ENCODE assay signal across 35 cellular contexts in genomic region chr13:88675997-88676396, GRCh38.
DNase-seq lines count a peak whose midpoint lies in the region; ATAC-seq, FAIRE-seq and TF ChIP-seq lines count a peak whose summit lies in the region.
"Had no signal": no experiment of that assay in that cellular context is flagged by ENCODE, and none has a peak within 500 bp of the region (broad histone marks: within the 10 kb centered on the region; RNA-seq: fewer than 3 reads in every experiment).

No MANE protein-coding gene starts in this region.

- H3K9me3 Mint-ChIP-seq in naive thymus-derived CD4-positive, alpha-beta T cell: peaks cover 0 to 9% (median 0%) of the 10 kb centered on the region in 11 donors

- no peak overlapping the region for H3K27ac ChIP-seq in PC-3 (ENCODE audit: low read length)
- peak overlapping the region; percentile 47 for H3K27ac ChIP-seq in epithelial cell of prostate
- no peak overlapping the region for H3K27ac ChIP-seq in naive thymus-derived CD4-positive, alpha-beta T cell (ENCODE audit: low read depth, low read length)
- no peak overlapping the region for H3K27ac ChIP-seq in mesenchymal stem cell (ENCODE audit: low read length, poor library complexity, severe bottlenecking)
- H3K27ac ChIP-seq: 22Rv1; A549; BLaER1; BLaER1 treated with 17β-estradiol and CSF1 and Interleukin-3, amounts not matched to agents 10 nM and 100 nM; C4-2B had no signal

- H3K9me3 ChIP-seq in PC-3 (ENCODE audit: low read length): no peaks in the 10 kb centered on the region
- no peaks in the 10 kb centered on the region for H3K9me3 ChIP-seq in naive thymus-derived CD4-positive, alpha-beta T cell (ENCODE audit: control insufficient read depth in 2 of 3, low read length in 3 of 3)
- H3K9me3 ChIP-seq in mesenchymal stem cell (ENCODE audit: control insufficient read depth, low read length): peaks cover under 1% of the 10 kb centered on the region
- H3K9me3 ChIP-seq: A549; BE2C; BLaER1; BLaER1 treated with 17β-estradiol and CSF1 and Interleukin-3, amounts not matched to agents 10 nM and 100 nM; Caco-2 had no signal

- POLR2A ChIA-PET in PC-3 (lab: Charles Lee; ENCODE audit: unreplicated experiment): no interaction called here
- POLR2A ChIA-PET in naive thymus-derived CD4-positive, alpha-beta T cell (lab: Charles Lee): no interaction called here

- no peak overlapping the region for H2BK15ac ChIP-seq in mesenchymal stem cell (ENCODE audit: low read depth, poor library complexity, severe bottlenecking)

- no peak overlapping the region for H3K27ac Mint-ChIP-seq in naive thymus-derived CD4-positive, alpha-beta T cell
- H3K27ac Mint-ChIP-seq: B cell; CD14-positive monocyte; CD4-positive, alpha-beta memory T cell; CD4-positive, alpha-beta T cell; CD4-positive, CD25-positive, alpha-beta regulatory T cell; CD8-positive, alpha-beta memory T cell; CD8-positive, alpha-beta T cell had no signal

- no peak overlapping the region for H3K23ac ChIP-seq in mesenchymal stem cell (ENCODE audit: low read length in 2 of 2)

- H3K4ac ChIP-seq in mesenchymal stem cell (ENCODE audit: low read depth in 1 of 2, low read length in 2 of 2): no peak overlapping the region

- H3K9me2 ChIP-seq in PC-3 (replicated peaks; ENCODE audit: low read length): no peaks in the 10 kb centered on the region

- no peaks in the 10 kb centered on the region for H3K27me3 Mint-ChIP-seq in naive thymus-derived CD4-positive, alpha-beta T cell
- H3K27me3 Mint-ChIP-seq: B cell; CD4-positive, alpha-beta memory T cell; CD4-positive, alpha-beta T cell; CD4-positive, CD25-positive, alpha-beta regulatory T cell; CD8-positive, alpha-beta memory T cell had no signal

- H3K4me3 ChIP-seq in PC-3 (ENCODE audit: low read length) (no peak overlapping the region), bronchial epithelial cell (ENCODE audit: low read depth, low read length) (no peak overlapping the region), mesenchymal stem cell (ENCODE audit: insufficient read depth in 1 of 2, low read depth in 1 of 2, low read length in 2 of 2) (no peak overlapping the region)
- H3K4me3 ChIP-seq in naive thymus-derived CD4-positive, alpha-beta T cell (ENCODE audit: low read length): no peak overlapping the region
- H3K4me3 ChIP-seq: A549; BLaER1; BLaER1 treated with 17β-estradiol and CSF1 and Interleukin-3, amounts not matched to agents 10 nM and 100 nM had no signal

- H3K36me3 ChIP-seq in PC-3 (ENCODE audit: low read depth, low read length) (no peaks in the 10 kb centered on the region), bronchial epithelial cell (ENCODE audit: control insufficient read depth, insufficient read depth, low read length) (no peaks in the 10 kb centered on the region), mesenchymal stem cell (ENCODE audit: control insufficient read depth in 1 of 2, insufficient read depth in 2 of 2, low read depth in 1 of 2, low read length in 2 of 2) (no peaks in the 10 kb centered on the region)
- no peaks in the 10 kb centered on the region for H3K36me3 ChIP-seq in naive thymus-derived CD4-positive, alpha-beta T cell (ENCODE audit: control insufficient read depth in 2 of 3, insufficient read depth in 3 of 3, low read length in 3 of 3)
- H3K36me3 ChIP-seq: BE2C; BLaER1; BLaER1 treated with 17β-estradiol and CSF1 and Interleukin-3, amounts not matched to agents 10 nM and 100 nM had no signal

- no peaks in the 10 kb centered on the region for H3K79me2 ChIP-seq in PC-3 (ENCODE audit: low read length)

- no peaks in the 10 kb centered on the region for H3K79me1 ChIP-seq in mesenchymal stem cell (replicated peaks; ENCODE audit: low read length, poor library complexity, severe bottlenecking)

- H2AFZ ChIP-seq in PC-3 (ENCODE audit: low read length) (no peak overlapping the region), mesenchymal stem cell (ENCODE audit: low read depth, low read length) (no peak overlapping the region)

- H4K20me1 ChIP-seq in PC-3 (ENCODE audit: low read length): no peaks in the 10 kb centered on the region
- H4K20me1 ChIP-seq: BLaER1; BLaER1 treated with 17β-estradiol and CSF1 and Interleukin-3, amounts not matched to agents 10 nM and 100 nM had no signal

- ATAC-seq in PC-3: peak; percentile 98
- ATAC-seq in naive thymus-derived CD4-positive, alpha-beta T cell: no peak
- ATAC-seq: A549; CD8-positive, alpha-beta T cell had no signal

- H4K8ac ChIP-seq in mesenchymal stem cell (ENCODE audit: low read length): no peak overlapping the region

- no peak overlapping the region for H4K91ac ChIP-seq in mesenchymal stem cell (ENCODE audit: low read length)

- H2BK12ac ChIP-seq in mesenchymal stem cell (ENCODE audit: low read length in 2 of 2): no peak overlapping the region

- no peak overlapping the region for H3K4me3 Mint-ChIP-seq in naive thymus-derived CD4-positive, alpha-beta T cell
- H3K4me3 Mint-ChIP-seq: B cell; CD14-positive monocyte; CD4-positive, alpha-beta memory T cell; CD4-positive, alpha-beta T cell; CD4-positive, CD25-positive, alpha-beta regulatory T cell; CD8-positive, alpha-beta memory T cell; CD8-positive, alpha-beta T cell had no signal

- H2AK5ac ChIP-seq in mesenchymal stem cell (ENCODE audit: low read length, severe bottlenecking): no peak overlapping the region

- no peaks in the 10 kb centered on the region for H3K36me3 Mint-ChIP-seq in naive thymus-derived CD4-positive, alpha-beta T cell
- H3K36me3 Mint-ChIP-seq: CD14-positive monocyte; CD4-positive, alpha-beta memory T cell; CD4-positive, CD25-positive, alpha-beta regulatory T cell; CD8-positive, alpha-beta memory T cell; CD8-positive, alpha-beta T cell had no signal

- H2BK5ac ChIP-seq in mesenchymal stem cell (ENCODE audit: low read depth, low read length, poor library complexity, severe bottlenecking): no peak overlapping the region

- CTCF ChIA-PET in PC-3 (lab: Charles Lee): no interaction called here
- CTCF ChIA-PET in naive thymus-derived CD4-positive, alpha-beta T cell (lab: Charles Lee): no interaction called here

- BruUV-seq in PC-3 (replicated peaks; lab: Mats Ljungman, UMichigan): no TSS peak

- H3K14ac ChIP-seq in mesenchymal stem cell (ENCODE audit: low read length in 2 of 2): no peak overlapping the region

- H3K4me2 ChIP-seq in PC-3 (ENCODE audit: low read length): peak overlapping the region; percentile 37; the same call in 1 of the 2 replicates
- no peak overlapping the region for H3K4me2 ChIP-seq in mesenchymal stem cell (ENCODE audit: low read length, poor library complexity, severe bottlenecking)
- H3K4me2 ChIP-seq: A549; BLaER1; BLaER1 treated with 17β-estradiol and CSF1 and Interleukin-3, amounts not matched to agents 10 nM and 100 nM had no signal

- H2BK120ac ChIP-seq in mesenchymal stem cell (ENCODE audit: low read depth, low read length): no peak overlapping the region

- no peak overlapping the region for H3K18ac ChIP-seq in mesenchymal stem cell (ENCODE audit: low read depth in 1 of 2, low read length in 2 of 2)

- FAIRE-seq in bronchial epithelial cell (lab: Jason Lieb, UNC): no peak
- FAIRE-seq: A204.1, A549, D721Med had no signal

- DNase-seq in PC-3: peak; percentile 61
- DNase-seq in bronchial epithelial cell (ENCODE audit: low read depth): peak; percentile 4
- no peak for DNase-seq in epithelial cell of prostate (ENCODE audit: low read depth, low spot score)
- DNase-seq in NCI-H2196 (lab: John Stamatoyannopoulos, UW; ENCODE audit: unreplicated experiment): no peak
- DNase-seq in naive thymus-derived CD4-positive, alpha-beta T cell: no peak
- DNase-seq in mesenchymal stem cell: no peak
- DNase-seq: 8988T; ACHN; AML-193; BE2C; C1 segment of cervical spinal cord; Caco-2; Calu3; CD4-positive, alpha-beta memory T cell; CD4-positive, alpha-beta T cell; CD4-positive, CD25-positive, alpha-beta regulatory T cell; CD8-positive, alpha-beta memory T cell; CD8-positive, alpha-beta T cell; COR-L47; DMS 273 treated with DMSO at 0.1 percent for 48 hours; DMS153; DMS53; DMS79; DMS79 treated with DMSO at 0.1 percent for 48 hours; DND-41; EL had no signal

- H3K4me1 Mint-ChIP-seq in naive thymus-derived CD4-positive, alpha-beta T cell: peaks cover 0 to 15% (median 0%) of the 10 kb centered on the region in 7 donors
- H3K4me1 Mint-ChIP-seq: B cell; CD14-positive monocyte; CD4-positive, alpha-beta memory T cell; CD4-positive, CD25-positive, alpha-beta regulatory T cell; CD8-positive, alpha-beta memory T cell had no signal

- no peaks in the 10 kb centered on the region for H3F3A ChIP-seq in PC-3 (ENCODE audit: low read length, unreplicated experiment)

- no peaks in the 10 kb centered on the region for H3K27me3 ChIP-seq in PC-3 (ENCODE audit: low read length)
- no peaks in the 10 kb centered on the region for H3K27me3 ChIP-seq in bronchial epithelial cell (ENCODE audit: control insufficient read depth, insufficient read depth, low read length)
- H3K27me3 ChIP-seq in naive thymus-derived CD4-positive, alpha-beta T cell (ENCODE audit: control insufficient read depth in 2 of 2, insufficient read depth in 2 of 2, low read length in 2 of 2): no peaks in the 10 kb centered on the region
- H3K27me3 ChIP-seq in mesenchymal stem cell (ENCODE audit: control insufficient read depth in 1 of 2, insufficient read depth in 1 of 2, low read length in 2 of 2): no peaks in the 10 kb centered on the region
- H3K27me3 ChIP-seq: BE2C; BLaER1; BLaER1 treated with 17β-estradiol and CSF1 and Interleukin-3, amounts not matched to agents 10 nM and 100 nM had no signal

- H3K4me1 ChIP-seq in PC-3 (ENCODE audit: insufficient read depth, low read length): peaks cover 14% of the 10 kb centered on the region
- H3K4me1 ChIP-seq in naive thymus-derived CD4-positive, alpha-beta T cell (ENCODE audit: control insufficient read depth in 2 of 2, insufficient read depth in 2 of 2, low read length in 2 of 2): no peaks in the 10 kb centered on the region
- no peaks in the 10 kb centered on the region for H3K4me1 ChIP-seq in mesenchymal stem cell (ENCODE audit: control insufficient read depth, insufficient read depth, low read depth, low read length)
- H3K4me1 ChIP-seq: A549; BE2C; BLaER1; BLaER1 treated with 17β-estradiol and CSF1 and Interleukin-3, amounts not matched to agents 10 nM and 100 nM; Caco-2 had no signal

- TF ChIP-seq CTCF in PC-3 (conservative IDR thresholded peaks at IDR 0.05; ENCODE audit: low read depth, low read length) (no peak), bronchial epithelial cell (IDR thresholded peaks at IDR 0.05; ENCODE audit: insufficient read depth, low read length, severe bottlenecking) (no peak)

- intact Hi-C loops in PC-3 (cut with micrococcal nuclease): no loop called here
- intact Hi-C loops in naive thymus-derived CD4-positive, alpha-beta T cell (cut with micrococcal nuclease): no loop called here

- no peak overlapping the region for H3K9ac ChIP-seq in PC-3 (ENCODE audit: low read length)
- no peak overlapping the region for H3K9ac ChIP-seq in mesenchymal stem cell (ENCODE audit: low read length)
- H3K9ac ChIP-seq: BLaER1; BLaER1 treated with 17β-estradiol and CSF1 and Interleukin-3, amounts not matched to agents 10 nM and 100 nM had no signal

Comparison
In these comparisons a context has a peak if more than half of its experiments do, and no peak if none do; other contexts are left out.
1. DNase-seq: peak in PC-3 (single experiment) and bronchial epithelial cell (single experiment); none in epithelial cell of prostate (single experiment), NCI-H2196 (single experiment), naive thymus-derived CD4-positive, alpha-beta T cell (0 of 9) and mesenchymal stem cell (single experiment).